In genomic region chr2:103293266-103293583, GRCh38 we compare ENCODE assay signal across 3 cellular contexts.
TF ChIP-seq lines count a peak whose summit lies in the region.

No MANE protein-coding gene starts in this region.

TF ChIP-seq in SK-N-SH, 30 proteins besides CTCF, POLR2A, EP300 and RAD21:
- TF ChIP-seq ELF1 (IDR thresholded peaks at IDR 0.05) (no peak), FOXJ3 (CRISPR knock-in tag; IDR thresholded peaks at IDR 0.05) (no peak), NFIC (IDR thresholded peaks at IDR 0.05; ENCODE audit: borderline replicate concordance) (no peak), JUND (IDR thresholded peaks at IDR 0.05) (no peak), MAX (IDR thresholded peaks at IDR 0.05; ENCODE audit: low read depth) (no peak), USF2 (IDR thresholded peaks at IDR 0.05; ENCODE audit: borderline replicate concordance, low read depth, low read length) (no peak), MEF2A (IDR thresholded peaks at IDR 0.05; ENCODE audit: borderline replicate concordance, low read depth) (no peak), SIN3A (IDR thresholded peaks at IDR 0.05; ENCODE audit: borderline replicate concordance, low read depth, low read length) (no peak)

TF ChIP-seq in SK-N-SH treated with all-trans-retinoic acid at 6 μM for 48 hours, 23 proteins besides CTCF, POLR2A, EP300 and RAD21:
- TF ChIP-seq POU6F1 (CRISPR knock-in tag; IDR thresholded peaks at IDR 0.05; ENCODE audit: borderline replicate concordance, low read depth) (no peak), RARB (CRISPR knock-in tag; IDR thresholded peaks at IDR 0.05) (no peak), BACH2 (CRISPR knock-in tag; IDR thresholded peaks at IDR 0.05; ENCODE audit: borderline replicate concordance) (no peak), ZFP3 (CRISPR knock-in tag; IDR thresholded peaks at IDR 0.05) (no peak), CSRNP3 (CRISPR knock-in tag; IDR thresholded peaks at IDR 0.05) (no peak), ESRRG (CRISPR knock-in tag; IDR thresholded peaks at IDR 0.05) (no peak)
TF ChIP-seq in SK-N-SH treated with all-trans-retinoic acid at 6 μM for 48 hours: peak in this region for 0.

TF ChIP-seq in H1, 55 proteins besides CTCF, POLR2A, EP300 and RAD21:
- TF ChIP-seq SP2 (IDR thresholded peaks at IDR 0.05; ENCODE audit: low read length) = no peak
- TF ChIP-seq JUN (IDR thresholded peaks at IDR 0.05; ENCODE audit: low read depth, low read length) = no peak
- no peak for TF ChIP-seq SIX5 (IDR thresholded peaks at IDR 0.05; ENCODE audit: low read depth, low read length)
- no peak for TF ChIP-seq SP4 (IDR thresholded peaks at IDR 0.05; ENCODE audit: low read length)
- no peak for TF ChIP-seq HDAC2 (IDR thresholded peaks at IDR 0.05; ENCODE audit: borderline replicate concordance in 1 of 2, low read depth in 2 of 2, low read length in 2 of 2)
